8 cellular contexts compared by ENCODE assay signal in the genomic region with DNA sequence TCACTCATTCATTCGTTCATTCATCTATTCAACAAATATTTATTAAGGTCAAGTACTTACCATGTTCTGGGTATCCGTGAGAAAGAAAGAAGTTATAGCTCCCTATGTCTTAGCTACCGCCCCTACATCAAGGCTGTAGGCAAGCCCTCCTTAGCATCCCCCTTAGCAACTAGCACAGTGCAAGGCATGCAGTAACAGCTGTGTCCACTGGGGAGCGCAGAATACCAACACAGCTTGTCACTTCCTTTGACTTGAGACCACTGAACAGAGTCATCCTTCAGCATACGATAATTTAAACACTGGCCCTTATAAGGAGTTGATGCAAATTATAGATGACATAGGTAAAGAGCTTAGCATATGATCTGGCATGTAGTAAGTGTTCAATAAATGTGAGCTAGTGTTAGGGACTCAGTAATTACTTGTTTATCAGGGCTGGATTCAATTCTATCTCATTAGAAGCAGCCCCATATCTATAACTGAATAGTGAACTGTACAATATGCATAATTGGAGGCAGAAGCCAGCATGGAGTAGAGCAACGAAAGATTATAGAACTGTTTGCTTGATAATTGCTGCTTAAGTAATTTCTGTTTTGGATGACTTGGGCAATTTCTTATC. TPM values are rescaled to one million over a fixed set of nuclear protein-coding genes. Genes with fewer than 3 reads are reported as not detected.
DNase-seq lines count a peak whose midpoint lies in the region; ATAC-seq, FAIRE-seq and TF ChIP-seq lines count a peak whose summit lies in the region.

No MANE protein-coding gene starts in this region.

- no peaks in the 10 kb centered on the region for H3K36me3 Mint-ChIP-seq in brain

- H4K20me1 ChIP-seq in keratinocyte (ENCODE audit: control insufficient read depth, extremely low read depth, insufficient read depth, low read length) = no peaks in the 10 kb centered on the region

- H3K27ac ChIP-seq in keratinocyte (ENCODE audit: control insufficient read depth, insufficient read depth, low read length) = no peak overlapping the region

- H3K27ac Mint-ChIP-seq in brain = no peak overlapping the region

- peaks cover 3% of the 10 kb centered on the region for H3K27me3 ChIP-seq in keratinocyte (ENCODE audit: control insufficient read depth, extremely low read depth, insufficient read depth, low read length)

- no peak overlapping the region for H3K9ac ChIP-seq in keratinocyte (ENCODE audit: control insufficient read depth, extremely low read depth, insufficient read depth, low read length)

- no peak overlapping the region for H3K4me2 ChIP-seq in keratinocyte (ENCODE audit: control insufficient read depth, extremely low read depth, insufficient read depth, low read depth, low read length)

- H3K4me3 Mint-ChIP-seq in brain = no peak overlapping the region

- no peaks in the 10 kb centered on the region for H3K4me1 ChIP-seq in keratinocyte (ENCODE audit: control insufficient read depth, extremely low read depth, insufficient read depth, low read length)

- H3K4me3 ChIP-seq in keratinocyte (ENCODE audit: control insufficient read depth in 2 of 3, extremely low read depth in 1 of 3, insufficient read depth in 2 of 3, low read depth in 1 of 3, low read length in 3 of 3) = no peak overlapping the region

- peak; percentile 74 for TF ChIP-seq CTCF in D721Med (IDR thresholded peaks at IDR 0.05; ENCODE audit: insufficient read depth, missing control alignments)
- TF ChIP-seq CTCF in brain (conservative IDR thresholded peaks at IDR 0.05) = peak; percentile 67 to 76
- TF ChIP-seq CTCF in keratinocyte (optimal IDR thresholded peaks at IDR 0.05 in 1 of 3, IDR thresholded peaks at IDR 0.05 in 1 of 3, conservative IDR thresholded peaks at IDR 0.05 in 1 of 3; ENCODE audit: extremely low read depth in 1 of 3, insufficient read depth in 2 of 3, low read length in 3 of 3) = peak; percentile 79 to 90 (median 82)

- H3K9me1 ChIP-seq in keratinocyte (ENCODE audit: control insufficient read depth, extremely low read depth, insufficient read depth, low read length) = no peaks in the 10 kb centered on the region

- no peaks in the 10 kb centered on the region for H3K36me3 ChIP-seq in keratinocyte (ENCODE audit: control insufficient read depth in 2 of 2, extremely low read depth in 1 of 2, insufficient read depth in 2 of 2, low read length in 2 of 2)

- ATAC-seq in GM19452 (IDR thresholded peaks at IDR 0.05; ENCODE audit: unreplicated experiment) (peak; percentile 61), HG03139 (IDR thresholded peaks at IDR 0.05; ENCODE audit: unreplicated experiment) (no peak)

- H3K27me3 Mint-ChIP-seq in brain = peaks cover 4% of the 10 kb centered on the region

- H3K79me2 ChIP-seq in keratinocyte (ENCODE audit: control insufficient read depth, insufficient read depth, low read length) = no peaks in the 10 kb centered on the region

- no peaks in the 10 kb centered on the region for H3K4me1 Mint-ChIP-seq in brain

- FAIRE-seq in D721Med (lab: Jason Lieb, UNC) (peak; percentile 91), keratinocyte (lab: Jason Lieb, UNC) (no peak)

- no peaks in the 10 kb centered on the region for H3K9me3 Mint-ChIP-seq in brain

- H3K9me3 ChIP-seq in keratinocyte (ENCODE audit: control insufficient read depth, low read depth, low read length) = no peaks in the 10 kb centered on the region

- DNase-seq in D721Med (ENCODE audit: insufficient read length, low spot score) (peak; percentile 11), HuH-7 (ENCODE audit: low spot score) (peak; percentile 42), T-helper 2 cell (peak in 4 of 5 experiments; percentile 4 to 41 (median 12)), keratinocyte (ENCODE audit: low read depth, low spot score) (peak; percentile 1)
- peak; percentile 16 to 28 for DNase-seq in stimulated activated CD4-positive, alpha-beta T cell treated with anti-CD3 and anti-CD28 coated beads, Interleukin-4, amount 100 ng/mL, for 4 hours

- dilution Hi-C loops in keratinocyte (cut with MboI; ENCODE audit: extremely low pct_ligation_motif_present, low sequenced_read_pairs) = no loop called here

- H2AFZ ChIP-seq in keratinocyte (ENCODE audit: control insufficient read depth, low read length) = no peak overlapping the region

RNA-seq across cellular contexts. Expression of gene KIAA1210, which starts 8.7 kb away (rescaled TPM):
- polyA plus RNA-seq in brain (ENCODE audit: insufficient read depth, low read depth, low replicate concordance) = not detected
- polyA plus RNA-seq in keratinocyte = not detected in 3 replicates
- not detected for polyA plus RNA-seq in keratinocyte (2011; ENCODE audit: low read depth)
- not detected in 2 replicates for polyA plus RNA-seq in keratinocyte (2011; cell fraction: cytosol; rRNA removed)
- polyA plus RNA-seq in keratinocyte (2011; cell fraction: nucleus; rRNA removed) = not detected in 2 replicates
- not detected in 2 replicates for polyA plus RNA-seq in keratinocyte (2012; ENCODE audit: low replicate concordance)
- not detected in 3 replicates for polyA minus RNA-seq in keratinocyte
- polyA minus RNA-seq in keratinocyte (2011; cell fraction: cytosol; rRNA and poly(A)+ RNA removed) = not detected
- not detected in 2 replicates for polyA minus RNA-seq in keratinocyte (2011; cell fraction: nucleus; rRNA and poly(A)+ RNA removed)

RNA-seq across cellular contexts. Expression of gene CT47C1, which starts 46.1 kb away (rescaled TPM):
- polyA plus RNA-seq in brain (ENCODE audit: insufficient read depth, low read depth, low replicate concordance) (not detected), keratinocyte (not detected in 3 replicates)
- not detected for polyA plus RNA-seq in keratinocyte (2011; ENCODE audit: low read depth)
- polyA plus RNA-seq in keratinocyte (2011; cell fraction: cytosol; rRNA removed) = not detected in 2 replicates
- not detected in 2 replicates for polyA plus RNA-seq in keratinocyte (2011; cell fraction: nucleus; rRNA removed)
- polyA plus RNA-seq in keratinocyte (2012; ENCODE audit: low replicate concordance) = not detected in 2 replicates
- polyA minus RNA-seq in keratinocyte = not detected in 3 replicates
- polyA minus RNA-seq in keratinocyte (2011; cell fraction: cytosol; rRNA and poly(A)+ RNA removed) = not detected
- polyA minus RNA-seq in keratinocyte (2011; cell fraction: nucleus; rRNA and poly(A)+ RNA removed) = not detected in 2 replicates
